Comparison of ENCODE assay signal across 21 cellular contexts in genomic region chrX:38941675-38942074, GRCh38.
DNase-seq lines count a peak whose midpoint lies in the region; ATAC-seq and TF ChIP-seq lines count a peak whose summit lies in the region.
"Had no signal": no experiment of that assay in that cellular context is flagged by ENCODE, and none has a peak within 500 bp of the region (broad histone marks: within the 10 kb centered on the region; RNA-seq: fewer than 3 reads in every experiment).

No MANE protein-coding gene starts in this region.

- TF ChIP-seq POLR2A in breast epithelium (IDR thresholded peaks at IDR 0.05): no peak
- TF ChIP-seq POLR2A in erythroblast (IDR thresholded peaks at IDR 0.05; ENCODE audit: low read length): no peak
- no peak for TF ChIP-seq POLR2A in suprapubic skin (IDR thresholded peaks at IDR 0.05)

- H3K4me3 ChIP-seq in breast epithelium (no peak overlapping the region), left ventricle myocardium inferior (no peak overlapping the region), suprapubic skin (no peak overlapping the region)
- H3K4me3 ChIP-seq: vagina had no signal

- H3K36me3 Mint-ChIP-seq in MCF 10A (ENCODE audit: insufficient read depth, unreplicated experiment): no peaks in the 10 kb centered on the region
- no peaks in the 10 kb centered on the region for H3K36me3 Mint-ChIP-seq in activated CD4-positive, alpha-beta T cell treated with anti-CD3 and anti-CD28 coated beads, Interleukin-2, amount 10 ng/mL, durations not matched to agents 24 days and 14 days (ENCODE audit: low read depth)
- H3K36me3 Mint-ChIP-seq: activated naive CD8-positive, alpha-beta T cell treated with anti-CD3 and anti-CD28 coated beads, Interleukin-2, amount 10 ng/mL, durations not matched to agents 7 days and 5 days; natural killer cell treated with Interleukin-12 subunit alpha and Interleukin-12 subunit beta and Interleukin-15 and Interleukin-18, amount 100 ng/mL, for 72 hours had no signal

- peaks cover 8% of the 10 kb centered on the region for H3K9me3 Mint-ChIP-seq in MCF 10A (ENCODE audit: unreplicated experiment)
- H3K9me3 Mint-ChIP-seq in activated CD4-positive, alpha-beta T cell treated with anti-CD3 and anti-CD28 coated beads, Interleukin-2, amount 10 ng/mL, durations not matched to agents 24 days and 14 days: no peaks in the 10 kb centered on the region

- H3K36me3 ChIP-seq in breast epithelium: no peaks in the 10 kb centered on the region
- no peaks in the 10 kb centered on the region for H3K36me3 ChIP-seq in left ventricle myocardium inferior
- no peaks in the 10 kb centered on the region for H3K36me3 ChIP-seq in suprapubic skin
- H3K36me3 ChIP-seq: vagina had no signal

- DNase-seq in MCF 10A (ENCODE audit: unreplicated experiment): peak; percentile 6
- DNase-seq in breast epithelium (ENCODE audit: low spot score in 2 of 2): no peak
- DNase-seq in erythroblast (lab: John Stamatoyannopoulos, UW): peak; percentile 0 to 16
- no peak for DNase-seq in left ventricle myocardium inferior
- no peak for DNase-seq in suprapubic skin (ENCODE audit: low spot score in 2 of 2)
- no peak for DNase-seq in activated CD4-positive, alpha-beta T cell treated with anti-CD3 and anti-CD28 coated beads, Interleukin-2, amount 10 ng/mL, durations not matched to agents 24 days and 14 days
- DNase-seq: activated CD4-positive, CD25-positive, alpha-beta regulatory T cell treated with anti-CD3 and anti-CD28 coated beads, Interleukin-2, amount 50 U/mL, for 72 hours; activated naive CD8-positive, alpha-beta T cell treated with anti-CD3 and anti-CD28 coated beads, Interleukin-2, amount 10 ng/mL, durations not matched to agents 7 days and 5 days; H9; kidney glomerular epithelial cell; mesendoderm; NCI-H1694 treated with DMSO at 0.1 percent for 48 hours; NCI-H82; stimulated activated CD4-positive, alpha-beta T cell treated with anti-CD3 and anti-CD28 coated beads, Interleukin-4, amount 100 ng/mL, for 24 hours; T-helper 9 cell had no signal

- no peak overlapping the region for H3K27ac Mint-ChIP-seq in MCF 10A (ENCODE audit: low read depth, unreplicated experiment)
- no peak overlapping the region for H3K27ac Mint-ChIP-seq in activated CD4-positive, alpha-beta T cell treated with anti-CD3 and anti-CD28 coated beads, Interleukin-2, amount 10 ng/mL, durations not matched to agents 24 days and 14 days
- H3K27ac Mint-ChIP-seq: activated naive CD8-positive, alpha-beta T cell treated with anti-CD3 and anti-CD28 coated beads, Interleukin-2, amount 10 ng/mL, durations not matched to agents 7 days and 5 days; H9; natural killer cell treated with Interleukin-12 subunit alpha and Interleukin-12 subunit beta and Interleukin-15 and Interleukin-18, amount 100 ng/mL, for 72 hours had no signal

- no peak overlapping the region for H3K4me3 Mint-ChIP-seq in MCF 10A (ENCODE audit: unreplicated experiment)
- no peak overlapping the region for H3K4me3 Mint-ChIP-seq in activated CD4-positive, alpha-beta T cell treated with anti-CD3 and anti-CD28 coated beads, Interleukin-2, amount 10 ng/mL, durations not matched to agents 24 days and 14 days
- H3K4me3 Mint-ChIP-seq: activated naive CD8-positive, alpha-beta T cell treated with anti-CD3 and anti-CD28 coated beads, Interleukin-2, amount 10 ng/mL, durations not matched to agents 7 days and 5 days; H9; natural killer cell treated with Interleukin-12 subunit alpha and Interleukin-12 subunit beta and Interleukin-15 and Interleukin-18, amount 100 ng/mL, for 72 hours had no signal

- intact Hi-C loops in MCF 10A (cut with micrococcal nuclease): no loop called here
- intact Hi-C loops in breast epithelium (cut with DNase I; ENCODE audit: low total_unique reads): no loop called here
- intact Hi-C loops in left ventricle myocardium inferior (cut with micrococcal nuclease): no loop called here
- intact Hi-C loops in activated CD4-positive, alpha-beta T cell treated with anti-CD3 and anti-CD28 coated beads, Interleukin-2, amount 10 ng/mL, durations not matched to agents 24 days and 14 days (cut with micrococcal nuclease): no loop called here

- H3K9me3 ChIP-seq in breast epithelium (peaks cover 0 to 36% of the 10 kb centered on the region in 2 donors), left ventricle myocardium inferior (replicated peaks) (peaks cover 16% of the 10 kb centered on the region), suprapubic skin (no peaks in the 10 kb centered on the region)
- H3K9me3 ChIP-seq: vagina had no signal

- POLR2A ChIA-PET in MCF 10A (lab: Yijun Ruan, JAX): interaction anchor here (1.0 to 1.2 kb wide), 2 partner anchors 140 to 142 kb away, joined by 3 to 5 read pairs; partner anchors contain the start of gene MID1IP1

- no TSS peak for BruUV-seq in MCF 10A (replicated peaks; lab: Mats Ljungman, UMichigan)

- no peak for ATAC-seq in GM19395 (IDR thresholded peaks at IDR 0.05; ENCODE audit: unreplicated experiment)
- ATAC-seq in GM21423 (IDR thresholded peaks at IDR 0.05; ENCODE audit: unreplicated experiment): no peak
- ATAC-seq: natural killer cell treated with Interleukin-12 subunit alpha and Interleukin-12 subunit beta and Interleukin-15 and Interleukin-18, amount 100 ng/mL, for 72 hours; SK-N-SH treated with all-trans-retinoic acid at 6 μM for 48 hours had no signal

- H3K27me3 Mint-ChIP-seq in MCF 10A (ENCODE audit: insufficient read depth, unreplicated experiment): no peaks in the 10 kb centered on the region
- no peaks in the 10 kb centered on the region for H3K27me3 Mint-ChIP-seq in activated CD4-positive, alpha-beta T cell treated with anti-CD3 and anti-CD28 coated beads, Interleukin-2, amount 10 ng/mL, durations not matched to agents 24 days and 14 days
- H3K27me3 Mint-ChIP-seq: activated naive CD8-positive, alpha-beta T cell treated with anti-CD3 and anti-CD28 coated beads, Interleukin-2, amount 10 ng/mL, durations not matched to agents 7 days and 5 days had no signal

- H3K4me1 ChIP-seq in breast epithelium (no peaks in the 10 kb centered on the region), left ventricle myocardium inferior (peaks cover 5% of the 10 kb centered on the region), suprapubic skin (peaks cover 3% of the 10 kb centered on the region)
- H3K4me1 ChIP-seq: vagina had no signal

- no peak for TF ChIP-seq EP300 in suprapubic skin (IDR thresholded peaks at IDR 0.05)

- H3K4me1 Mint-ChIP-seq in MCF 10A (ENCODE audit: insufficient read depth, unreplicated experiment): peaks cover 8% of the 10 kb centered on the region
- H3K4me1 Mint-ChIP-seq in activated CD4-positive, alpha-beta T cell treated with anti-CD3 and anti-CD28 coated beads, Interleukin-2, amount 10 ng/mL, durations not matched to agents 24 days and 14 days: no peaks in the 10 kb centered on the region
- H3K4me1 Mint-ChIP-seq: activated naive CD8-positive, alpha-beta T cell treated with anti-CD3 and anti-CD28 coated beads, Interleukin-2, amount 10 ng/mL, durations not matched to agents 7 days and 5 days; H9 had no signal

- 82% methylated on average over 1 of the region's 1 CpG for WGBS in suprapubic skin

- H3K27ac ChIP-seq in breast epithelium: no peak overlapping the region
- H3K27ac ChIP-seq in left ventricle myocardium inferior (replicated peaks): peak overlapping the region; percentile 64
- H3K27ac ChIP-seq in suprapubic skin: peak overlapping the region; percentile 70
- H3K27ac ChIP-seq: C4-2B, vagina had no signal

- CTCF ChIA-PET in MCF 10A (lab: Yijun Ruan, JAX): interaction anchor here (0.6 kb wide), 1 partner anchor 48 kb away, joined by 4 read pairs; no protein-coding TSS in a partner anchor

- H3K27me3 ChIP-seq in breast epithelium (peaks cover 0 to 9% of the 10 kb centered on the region in 2 donors), left ventricle myocardium inferior (ENCODE audit: low read depth) (no peaks in the 10 kb centered on the region), suprapubic skin (no peaks in the 10 kb centered on the region)
- H3K27me3 ChIP-seq: vagina had no signal

- TF ChIP-seq CTCF in MCF 10A (IDR thresholded peaks at IDR 0.05; ENCODE audit: unreplicated experiment): no peak
- TF ChIP-seq CTCF in breast epithelium (IDR thresholded peaks at IDR 0.05): no peak
- TF ChIP-seq CTCF in left ventricle myocardium inferior (IDR thresholded peaks at IDR 0.05; ENCODE audit: borderline replicate concordance): no peak
- no peak for TF ChIP-seq CTCF in suprapubic skin (IDR thresholded peaks at IDR 0.05)

Comparison
In these comparisons a context has a peak if more than half of its experiments do, and no peak if none do; other contexts are left out.
1. DNase-seq: peak in MCF 10A (single experiment) and erythroblast (2 of 2); none in breast epithelium (0 of 2), left ventricle myocardium inferior (single experiment), suprapubic skin (0 of 2) and activated CD4-positive, alpha-beta T cell treated with anti-CD3 and anti-CD28 coated beads, Interleukin-2, amount 10 ng/mL, durations not matched to agents 24 days and 14 days (single experiment).
2. H3K27ac ChIP-seq: peak in left ventricle myocardium inferior (single experiment) and suprapubic skin (single experiment); none in breast epithelium (0 of 2).